ENCODE assay signal across 16 cellular contexts in genomic region chr5:39605966-39606591, GRCh38.
DNase-seq lines count a peak whose midpoint lies in the region; TF ChIP-seq lines count a peak whose summit lies in the region.
"Had no signal": no experiment of that assay in that cellular context is flagged by ENCODE, and none has a peak within 500 bp of the region (broad histone marks: within the 10 kb centered on the region; RNA-seq: fewer than 3 reads in every experiment).

No MANE protein-coding gene starts in this region.

- POLR2A ChIA-PET in RWPE1 (lab: Yijun Ruan, JAX; ENCODE audit: low non-redundant PET): no interaction called here

- no peak for TF ChIP-seq CTCF in RWPE1 (conservative IDR thresholded peaks at IDR 0.05; ENCODE audit: low read depth)

- peak; percentile 78 for DNase-seq in H4 (ENCODE audit: low spot score)
- DNase-seq in RKO (ENCODE audit: low spot score): peak; percentile 12
- peak; percentile 50 for DNase-seq in fibroblast of gingiva (ENCODE audit: low read depth)
- peak; percentile 30 for DNase-seq in renal cortical epithelial cell (ENCODE audit: low read depth)
- DNase-seq in RWPE1 (ENCODE audit: low spot score): no peak
- no peak for DNase-seq in NCI-H2029 (lab: John Stamatoyannopoulos, UW)
- no peak for DNase-seq in NCI-H2081 treated with DMSO at 0.1 percent for 48 hours (lab: John Stamatoyannopoulos, UW)
- no peak for DNase-seq in foreskin melanocyte
- DNase-seq: activated CD4-positive, alpha-beta T cell treated with anti-CD3 and anti-CD28 coated beads, Interleukin-2, amount 50 U/mL, for 1 hour; activated naive CD8-positive, alpha-beta T cell treated with anti-CD3 and anti-CD28 coated beads for 36 hours; activated T-cell treated with anti-CD3 and anti-CD28 coated beads, Interleukin-2, amount 50 U/mL, for 1 hour; KBM-7; left cardiac atrium; NCI-H1105 treated with DMSO at 0.1 percent for 48 hours; NK-92 treated with Interleukin-12 subunit alpha and Interleukin-12 subunit beta, amount 100 ng/mL, for 24 hours had no signal

- no peak overlapping the region for H3K27ac ChIP-seq in RWPE1
- H3K27ac ChIP-seq: parathyroid adenoma had no signal

- CTCF ChIA-PET in RWPE1 (lab: Yijun Ruan, JAX): interaction anchor here (0.7 kb wide), 1 partner anchor 246 kb away, joined by 3 read pairs; no protein-coding TSS in a partner anchor

Comparison
In these comparisons a context has a peak if more than half of its experiments do, and no peak if none do; other contexts are left out.
1. DNase-seq: peak in H4 (single experiment), RKO (single experiment), fibroblast of gingiva (single experiment) and renal cortical epithelial cell (single experiment); none in RWPE1 (single experiment), NCI-H2029 (single experiment), NCI-H2081 treated with DMSO at 0.1 percent for 48 hours (single experiment) and foreskin melanocyte (single experiment).